In the genomic region with DNA sequence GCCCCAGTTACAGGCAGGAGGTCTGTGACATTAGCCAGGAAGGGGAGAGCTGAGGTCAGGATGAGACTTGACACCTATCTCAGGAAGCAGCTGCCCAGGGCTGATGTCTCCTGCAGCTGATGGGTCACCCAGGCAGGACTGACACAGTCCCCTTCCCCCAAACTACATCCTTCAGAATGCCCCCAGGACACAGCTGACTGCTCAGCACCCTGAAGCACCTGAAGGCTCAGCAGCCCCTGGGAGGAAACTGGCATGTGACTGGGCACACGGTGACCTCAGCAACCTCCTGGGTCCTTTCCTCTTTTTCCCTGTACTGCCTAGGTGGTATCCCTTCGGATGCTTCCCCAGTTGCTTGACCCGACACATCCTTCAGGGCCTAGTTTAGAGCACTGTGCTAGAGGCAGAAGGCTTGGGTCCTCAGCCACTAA, we compare ENCODE assay signal across 9 cellular contexts. TPM values are rescaled to one million over a fixed set of nuclear protein-coding genes. Genes with fewer than 3 reads are reported as not detected.
DNase-seq lines count a peak whose midpoint lies in the region; ATAC-seq and TF ChIP-seq lines count a peak whose summit lies in the region.
"Had no signal": no experiment of that assay in that cellular context is flagged by ENCODE, and none has a peak within 500 bp of the region (broad histone marks: within the 10 kb centered on the region; RNA-seq: fewer than 3 reads in every experiment).

No MANE protein-coding gene starts in this region.

- peaks cover 38% of the 10 kb centered on the region for H3K4me1 Mint-ChIP-seq in activated naive CD4-positive, alpha-beta T cell treated with anti-CD3 and anti-CD28 coated beads for 36 hours (ENCODE audit: low read depth)
- H3K4me1 Mint-ChIP-seq in activated naive CD4-positive, alpha-beta T cell treated with anti-CD3 and anti-CD28 coated beads, Interleukin-2, amount 10 ng/mL, durations not matched to agents 7 days and 5 days, result peaks cover 22% of the 10 kb centered on the region
- H3K4me1 Mint-ChIP-seq in brain (peaks cover 59% of the 10 kb centered on the region), type B pancreatic cell (ENCODE audit: unreplicated experiment) (peaks cover 54% of the 10 kb centered on the region)

- H3K27ac Mint-ChIP-seq in activated naive CD4-positive, alpha-beta T cell treated with anti-CD3 and anti-CD28 coated beads for 36 hours, result no peak overlapping the region
- no peak overlapping the region for H3K27ac Mint-ChIP-seq in activated naive CD4-positive, alpha-beta T cell treated with anti-CD3 and anti-CD28 coated beads, Interleukin-2, amount 10 ng/mL, durations not matched to agents 7 days and 5 days
- H3K27ac Mint-ChIP-seq in brain, result peak overlapping the region in 1 of 5 experiments; percentile 81
- peak overlapping the region; percentile 96 for H3K27ac Mint-ChIP-seq in type B pancreatic cell

- peaks cover 5% of the 10 kb centered on the region for H3K36me3 Mint-ChIP-seq in activated naive CD4-positive, alpha-beta T cell treated with anti-CD3 and anti-CD28 coated beads for 36 hours (ENCODE audit: low read depth)
- H3K36me3 Mint-ChIP-seq in activated naive CD4-positive, alpha-beta T cell treated with anti-CD3 and anti-CD28 coated beads, Interleukin-2, amount 10 ng/mL, durations not matched to agents 7 days and 5 days, result peaks cover 2% of the 10 kb centered on the region
- no peaks in the 10 kb centered on the region for H3K36me3 Mint-ChIP-seq in brain
- H3K36me3 Mint-ChIP-seq in type B pancreatic cell, result peaks cover 4% of the 10 kb centered on the region

- H3K27me3 ChIP-seq in lung (ENCODE audit: control insufficient read depth, insufficient read depth), result no peaks in the 10 kb centered on the region

- H3K4me3 Mint-ChIP-seq in activated naive CD4-positive, alpha-beta T cell treated with anti-CD3 and anti-CD28 coated beads for 36 hours, result peak overlapping the region; percentile 80
- no peak overlapping the region for H3K4me3 Mint-ChIP-seq in activated naive CD4-positive, alpha-beta T cell treated with anti-CD3 and anti-CD28 coated beads, Interleukin-2, amount 10 ng/mL, durations not matched to agents 7 days and 5 days
- H3K4me3 Mint-ChIP-seq in brain (peak overlapping the region in 3 of 5 experiments; percentile 83 to 94 (median 86)), type B pancreatic cell (peak overlapping the region; percentile 96)

- intact Hi-C loops in activated naive CD4-positive, alpha-beta T cell treated with anti-CD3 and anti-CD28 coated beads for 36 hours (cut with micrococcal nuclease), result loop anchor here (1.0 kb wide), 1 partner anchor 9 kb away; no protein-coding TSS in a partner anchor

- peak overlapping the region; percentile 89 to 96 for H3K27ac ChIP-seq in lung (ENCODE audit: low read depth in 1 of 2, low read length in 1 of 2)

- TF ChIP-seq CTCF in brain (conservative IDR thresholded peaks at IDR 0.05), result no peak
- no peak for TF ChIP-seq CTCF in lung (IDR thresholded peaks at IDR 0.05; ENCODE audit: control extremely low read depth, extremely low read depth)
- no peak for TF ChIP-seq CTCF in type B pancreatic cell (conservative IDR thresholded peaks at IDR 0.05)

- peak; percentile 43 for DNase-seq in activated naive CD4-positive, alpha-beta T cell treated with anti-CD3 and anti-CD28 coated beads for 36 hours
- no peak for DNase-seq in activated naive CD4-positive, alpha-beta T cell treated with anti-CD3 and anti-CD28 coated beads, Interleukin-2, amount 10 ng/mL, durations not matched to agents 7 days and 5 days
- DNase-seq in lung (ENCODE audit: low spot score), result no peak
- DNase-seq in type B pancreatic cell (ENCODE audit: extremely low spot score, unreplicated experiment), result no peak
- DNase-seq in midbrain (lab: John Stamatoyannopoulos, UW), result no peak
- DNase-seq in cerebellar cortex (ENCODE audit: low spot score), result no peak
- DNase-seq: NCI-H774 had no signal

- no peaks in the 10 kb centered on the region for H3K36me3 ChIP-seq in lung (ENCODE audit: control insufficient read depth in 2 of 2, insufficient read depth in 2 of 2, low read length in 2 of 2)

- CTCF ChIA-PET in activated naive CD4-positive, alpha-beta T cell treated with anti-CD3 and anti-CD28 coated beads for 36 hours (lab: Charles Lee), result interaction anchor here (1.9 to 3.2 kb wide), 4 partner anchors 16 to 91 kb away, joined by 4 to 20 read pairs (median 13); a partner anchor contains a TSS
- CTCF ChIA-PET in activated naive CD4-positive, alpha-beta T cell treated with anti-CD3 and anti-CD28 coated beads, Interleukin-2, amount 10 ng/mL, durations not matched to agents 7 days and 5 days (lab: Charles Lee), result interaction anchor here (0.7 to 3.5 kb wide), 5 partner anchors 12 to 91 kb away, joined by 3 to 16 read pairs (median 3); no protein-coding TSS in a partner anchor

- H3K9me3 Mint-ChIP-seq in activated naive CD4-positive, alpha-beta T cell treated with anti-CD3 and anti-CD28 coated beads for 36 hours, result no peaks in the 10 kb centered on the region
- H3K9me3 Mint-ChIP-seq in activated naive CD4-positive, alpha-beta T cell treated with anti-CD3 and anti-CD28 coated beads, Interleukin-2, amount 10 ng/mL, durations not matched to agents 7 days and 5 days, result no peaks in the 10 kb centered on the region
- no peaks in the 10 kb centered on the region for H3K9me3 Mint-ChIP-seq in brain
- H3K9me3 Mint-ChIP-seq in type B pancreatic cell, result no peaks in the 10 kb centered on the region

- peaks cover 10 to 14% of the 10 kb centered on the region in 2 donors for H3K4me1 ChIP-seq in lung (ENCODE audit: control insufficient read depth in 2 of 2, insufficient read depth in 2 of 2, low read length in 2 of 2)

- no peaks in the 10 kb centered on the region for H3K9me3 ChIP-seq in lung (ENCODE audit: control insufficient read depth in 2 of 2, insufficient read depth in 1 of 2, low read length in 1 of 2)

- H3K4me3 ChIP-seq in lung, result peak overlapping the region; percentile 86

- H3K27me3 Mint-ChIP-seq in activated naive CD4-positive, alpha-beta T cell treated with anti-CD3 and anti-CD28 coated beads for 36 hours (ENCODE audit: low read depth), result no peaks in the 10 kb centered on the region
- H3K27me3 Mint-ChIP-seq in activated naive CD4-positive, alpha-beta T cell treated with anti-CD3 and anti-CD28 coated beads, Interleukin-2, amount 10 ng/mL, durations not matched to agents 7 days and 5 days, result peaks cover 38% of the 10 kb centered on the region
- H3K27me3 Mint-ChIP-seq in brain (peaks cover 27% of the 10 kb centered on the region), type B pancreatic cell (no peaks in the 10 kb centered on the region)

- WGBS in lung, 2 donors, result 49 to 61% methylated on average over 3 of the region's 3 CpGs

- no peak for ATAC-seq in lung (ENCODE audit: insufficient read depth, low FRiP score)
- no peak for ATAC-seq in GM21526 (IDR thresholded peaks at IDR 0.05; ENCODE audit: low FRiP score, unreplicated experiment)

RNA-seq across cellular contexts. Expression of a gene that starts 1.9 kb away (rescaled TPM):
- total RNA-seq in activated naive CD4-positive, alpha-beta T cell treated with anti-CD3 and anti-CD28 coated beads for 36 hours, result 10 to 100 TPM; 28.4 to 31.4 TPM
- polyA plus RNA-seq in brain (ENCODE audit: insufficient read depth, low read depth, low replicate concordance) (63.5 TPM), lung (100 to 1,000 TPM; 239 to 258 TPM)
- total RNA-seq in lung (100 to 1,000 TPM; 250 to 313 TPM), type B pancreatic cell (ENCODE audit: low replicate concordance) (67.2 and 133 TPM in 2 replicates)

RNA-seq across cellular contexts. Expression of a gene that starts 16.7 kb away (rescaled TPM):
- total RNA-seq in activated naive CD4-positive, alpha-beta T cell treated with anti-CD3 and anti-CD28 coated beads for 36 hours, result 10 to 100 TPM; 24.0 to 26.0 TPM
- polyA plus RNA-seq in brain (ENCODE audit: insufficient read depth, low read depth, low replicate concordance) (34.6 TPM), lung (10 to 100 TPM; 24.9 to 57.5 TPM)
- total RNA-seq in lung (10 to 100 TPM; 21.3 to 45.5 TPM), type B pancreatic cell (ENCODE audit: low replicate concordance) (29.2 and 47.4 TPM in 2 replicates)

RNA-seq across cellular contexts. Expression of a gene that starts 31.8 kb away (rescaled TPM):
- total RNA-seq in activated naive CD4-positive, alpha-beta T cell treated with anti-CD3 and anti-CD28 coated beads for 36 hours, result 1 to 10 TPM in 1 of 2 experiments, under 1 TPM in 1; 0.59 to 1.0 TPM
- 4.8 TPM for polyA plus RNA-seq in brain (ENCODE audit: insufficient read depth, low read depth, low replicate concordance)
- total RNA-seq in lung, result not detected
- under 1 TPM; 0.03 to 0.28 TPM for polyA plus RNA-seq in lung
- total RNA-seq in type B pancreatic cell (ENCODE audit: low replicate concordance), result 0.57 TPM in 1 of 2 replicates, not detected in the other

RNA-seq across cellular contexts. Expression of a gene that starts 38.2 kb away (rescaled TPM):
- 1 to 10 TPM; 1.0 to 1.5 TPM for total RNA-seq in activated naive CD4-positive, alpha-beta T cell treated with anti-CD3 and anti-CD28 coated beads for 36 hours
- polyA plus RNA-seq in brain (ENCODE audit: insufficient read depth, low read depth, low replicate concordance) (0.20 TPM), lung (under 1 TPM; 0.14 to 0.24 TPM)
- total RNA-seq in lung (under 1 TPM; 0.46 to 0.49 TPM), type B pancreatic cell (ENCODE audit: low replicate concordance) (0.75 TPM in 1 of 2 replicates, not detected in the other)

RNA-seq across cellular contexts. Expression of a gene that starts 39.7 kb away (rescaled TPM):
- not detected for total RNA-seq in activated naive CD4-positive, alpha-beta T cell treated with anti-CD3 and anti-CD28 coated beads for 36 hours
- polyA plus RNA-seq in brain (ENCODE audit: insufficient read depth, low read depth, low replicate concordance) (not detected), lung (not detected)
- total RNA-seq in lung (under 1 TPM in 1 of 2 donors, not detected in 1; 0.12 TPM), type B pancreatic cell (ENCODE audit: low replicate concordance) (not detected in 2 replicates)
